In genomic region chr4:141636771-141637460, GRCh38 we compare ENCODE assay signal across 8 cellular contexts. TPM values are rescaled to one million over a fixed set of nuclear protein-coding genes. Genes with fewer than 3 reads are reported as not detected.
DNase-seq lines count a peak whose midpoint lies in the region; ATAC-seq and TF ChIP-seq lines count a peak whose summit lies in the region.

No MANE protein-coding gene starts in this region.

- DNase-seq in Caco-2 (peak in 1 of 2 experiments; percentile 30), GM19238 (ENCODE audit: insufficient read length, low spot score) (peak; percentile 33), SK-N-DZ (ENCODE audit: low spot score) (peak; percentile 41), chondrocyte (ENCODE audit: low spot score) (no peak), left lung (peak; percentile 47 to 88), NCI-H446 treated with DMSO at 0.1 percent for 48 hours (lab: John Stamatoyannopoulos, UW) (no peak)
- no peak for DNase-seq in stimulated activated effector memory CD8-positive, alpha-beta T cell treated with anti-CD3 and anti-CD28 coated beads, Interleukin-12 subunit alpha, Interleukin-12 subunit beta, amount 100 ng/mL, for 72 hours (ENCODE audit: low spot score in 2 of 2)

- POLR2A ChIA-PET in Caco-2 (lab: Charles Lee): no interaction called here

- peak; percentile 42 for ATAC-seq in HG03108 (IDR thresholded peaks at IDR 0.05; ENCODE audit: unreplicated experiment)
- ATAC-seq in left lung: peak; percentile 89
- peak; percentile 82 for ATAC-seq in stimulated activated effector memory CD8-positive, alpha-beta T cell treated with anti-CD3 and anti-CD28 coated beads, Interleukin-12 subunit alpha, Interleukin-12 subunit beta, amount 100 ng/mL, for 72 hours

- TF ChIP-seq CTCF in Caco-2 (IDR thresholded peaks at IDR 0.05; ENCODE audit: insufficient read depth in 1 of 2, low read depth in 1 of 2, low read length in 1 of 2, severe bottlenecking in 1 of 2, unreplicated experiment in 1 of 2): no peak
- TF ChIP-seq CTCF in chondrocyte (IDR thresholded peaks at IDR 0.05): no peak
- TF ChIP-seq CTCF in left lung (IDR thresholded peaks at IDR 0.05): no peak

- H3K4me3 Mint-ChIP-seq in Caco-2 (ENCODE audit: unreplicated experiment): peak overlapping the region; percentile 75
- peak overlapping the region; percentile 93 for H3K4me3 Mint-ChIP-seq in chondrocyte (ENCODE audit: unreplicated experiment)
- H3K4me3 Mint-ChIP-seq in stimulated activated effector memory CD8-positive, alpha-beta T cell treated with anti-CD3 and anti-CD28 coated beads, Interleukin-12 subunit alpha, Interleukin-12 subunit beta, amount 100 ng/mL, for 72 hours: peak overlapping the region; percentile 93

- H3K4me1 ChIP-seq in Caco-2 (no peaks in the 10 kb centered on the region), left lung (peaks cover 3 to 25% of the 10 kb centered on the region in 2 donors)

- intact Hi-C loops in Caco-2 (cut with micrococcal nuclease; ENCODE audit: unreplicated experiment): no loop called here
- intact Hi-C loops in left lung (cut with DNase I): no loop called here

- CTCF ChIA-PET in Caco-2 (lab: Charles Lee): no interaction called here

- H3K36me3 ChIP-seq in Caco-2 (ENCODE audit: control insufficient read depth, insufficient read depth, low read length) (no peaks in the 10 kb centered on the region), left lung (no peaks in the 10 kb centered on the region)

- H3K9me3 Mint-ChIP-seq in Caco-2 (ENCODE audit: unreplicated experiment): no peaks in the 10 kb centered on the region
- no peaks in the 10 kb centered on the region for H3K9me3 Mint-ChIP-seq in chondrocyte (ENCODE audit: low read depth)
- H3K9me3 Mint-ChIP-seq in stimulated activated effector memory CD8-positive, alpha-beta T cell treated with anti-CD3 and anti-CD28 coated beads, Interleukin-12 subunit alpha, Interleukin-12 subunit beta, amount 100 ng/mL, for 72 hours: no peaks in the 10 kb centered on the region

- H3K27ac ChIP-seq in left lung: peak overlapping the region; percentile 78 to 87

- BruUV-seq in Caco-2 (replicated peaks; lab: Mats Ljungman, UMichigan): no TSS peak

- H3K4me3 ChIP-seq in Caco-2 (ENCODE audit: low read depth, low read length) (peak overlapping the region; percentile 44), left lung (peak overlapping the region; percentile 69 to 81)

- no peak overlapping the region for H3K27ac Mint-ChIP-seq in Caco-2 (ENCODE audit: unreplicated experiment)
- H3K27ac Mint-ChIP-seq in chondrocyte (ENCODE audit: unreplicated experiment): peak overlapping the region; percentile 32
- peak overlapping the region; percentile 95 for H3K27ac Mint-ChIP-seq in stimulated activated effector memory CD8-positive, alpha-beta T cell treated with anti-CD3 and anti-CD28 coated beads, Interleukin-12 subunit alpha, Interleukin-12 subunit beta, amount 100 ng/mL, for 72 hours

- H3K36me3 Mint-ChIP-seq in Caco-2 (ENCODE audit: insufficient read depth, unreplicated experiment) (no peaks in the 10 kb centered on the region), chondrocyte (ENCODE audit: low read depth) (no peaks in the 10 kb centered on the region)
- peaks cover 5% of the 10 kb centered on the region for H3K36me3 Mint-ChIP-seq in stimulated activated effector memory CD8-positive, alpha-beta T cell treated with anti-CD3 and anti-CD28 coated beads, Interleukin-12 subunit alpha, Interleukin-12 subunit beta, amount 100 ng/mL, for 72 hours

- H3K9me3 ChIP-seq in Caco-2: no peaks in the 10 kb centered on the region
- no peaks in the 10 kb centered on the region for H3K9me3 ChIP-seq in left lung

- H3K27me3 ChIP-seq in Caco-2 (replicated peaks; ENCODE audit: control insufficient read depth, insufficient read depth, low read length) (peaks cover 2% of the 10 kb centered on the region), left lung (peaks cover 0 to 18% of the 10 kb centered on the region in 2 donors)

- H3K27me3 Mint-ChIP-seq in Caco-2 (ENCODE audit: insufficient read depth, unreplicated experiment) (peaks cover 15% of the 10 kb centered on the region), chondrocyte (ENCODE audit: low read depth) (no peaks in the 10 kb centered on the region)

- no peaks in the 10 kb centered on the region for H3K4me1 Mint-ChIP-seq in Caco-2 (ENCODE audit: low read depth, unreplicated experiment)
- H3K4me1 Mint-ChIP-seq in chondrocyte (ENCODE audit: low read depth): peaks cover 15% of the 10 kb centered on the region
- peaks cover 37% of the 10 kb centered on the region for H3K4me1 Mint-ChIP-seq in stimulated activated effector memory CD8-positive, alpha-beta T cell treated with anti-CD3 and anti-CD28 coated beads, Interleukin-12 subunit alpha, Interleukin-12 subunit beta, amount 100 ng/mL, for 72 hours

RNA-seq across cellular contexts. Expression of gene IL15, which starts 0.5 kb away (rescaled TPM):
- total RNA-seq in Caco-2 (2022) (0.37 TPM in 1 of 2 replicates, not detected in the other), chondrocyte (0.90 to 4.2 TPM (median 1.3 TPM) in 3 replicates), left lung (1 to 10 TPM; 4.8 to 6.4 TPM)
- 0.37 and 0.67 TPM in 2 replicates for polyA plus RNA-seq in SK-N-DZ (2014; cell fraction: cytosol; rRNA removed)
- 0.31 and 0.63 TPM in 2 replicates for polyA plus RNA-seq in SK-N-DZ (2014; cell fraction: nucleus; rRNA removed)

Comparison
In these comparisons a context has a peak if more than half of its experiments do, and no peak if none do; other contexts are left out.
1. DNase-seq: peak in GM19238 (single experiment), SK-N-DZ (single experiment) and left lung (2 of 2); none in chondrocyte (single experiment), stimulated activated effector memory CD8-positive, alpha-beta T cell treated with anti-CD3 and anti-CD28 coated beads, Interleukin-12 subunit alpha, Interleukin-12 subunit beta, amount 100 ng/mL, for 72 hours (0 of 2) and NCI-H446 treated with DMSO at 0.1 percent for 48 hours (single experiment).
2. Peak in every context shown above with its lines, with median percentiles within 50 percentile points of each other: H3K4me3 Mint-ChIP-seq and ATAC-seq.